In genomic region chr10:97081621-97082235, GRCh38 we compare ENCODE assay signal across 1 cellular context.
TF ChIP-seq lines count a peak whose summit lies in the region.

No MANE protein-coding gene starts in this region.

TF ChIP-seq in HepG2, 621 proteins besides CTCF, POLR2A, EP300 and RAD21 (continued from another document and continues in another):
- TF ChIP-seq SNAPC4 (CRISPR knock-in tag; IDR thresholded peaks at IDR 0.05): 0 out of 2 replicates have a peak, but pooled peaks have one; percentile 67
- peak; percentile 83 for TF ChIP-seq ZNF329 (CRISPR knock-in tag; IDR thresholded peaks at IDR 0.05; ENCODE audit: low read depth)
- TF ChIP-seq SNRNP70 (IDR thresholded peaks at IDR 0.05; ENCODE audit: low read depth, low read length): no peak
- TF ChIP-seq KDM5B (CRISPR knock-in tag; IDR thresholded peaks at IDR 0.05; ENCODE audit: borderline replicate concordance): peak; percentile 88; the same call in 1 of the 2 replicates
- TF ChIP-seq BHLHE40 (IDR thresholded peaks at IDR 0.05; ENCODE audit: low read length): no peak
- TF ChIP-seq ZSCAN25 (CRISPR knock-in tag; IDR thresholded peaks at IDR 0.05): peak; percentile 77; the same call in 1 of the 2 replicates
- no peak for TF ChIP-seq CHCHD3 (CRISPR knock-in tag; IDR thresholded peaks at IDR 0.05)
- TF ChIP-seq ZNF343 (CRISPR knock-in tag; IDR thresholded peaks at IDR 0.05): no peak
- no peak for TF ChIP-seq TERF1 (CRISPR knock-in tag; IDR thresholded peaks at IDR 0.05)
- 0 out of 2 replicates have a peak, but pooled peaks have one; percentile 61 for TF ChIP-seq ZNF619 (CRISPR knock-in tag; IDR thresholded peaks at IDR 0.05)
- 0 out of 2 replicates have a peak, but pooled peaks have one; percentile 27 for TF ChIP-seq KDM1A (CRISPR knock-in tag; IDR thresholded peaks at IDR 0.05)
- no peak for TF ChIP-seq ZNF720 (CRISPR knock-in tag; IDR thresholded peaks at IDR 0.05)
- TF ChIP-seq GABPB1 (CRISPR knock-in tag; IDR thresholded peaks at IDR 0.05): peak; percentile 49; the same call in 1 of the 2 replicates
- peak; percentile 98 for TF ChIP-seq ATF6 (CRISPR knock-in tag; conservative IDR thresholded peaks at IDR 0.05)
- no peak; the same call in 1 of the 2 replicates for TF ChIP-seq ZNF770 (CRISPR knock-in tag; IDR thresholded peaks at IDR 0.05)
- peak; percentile 98 for TF ChIP-seq DBP (CRISPR knock-in tag; IDR thresholded peaks at IDR 0.05; ENCODE audit: not compliant biosample characterization)
- TF ChIP-seq ZNF362 (CRISPR knock-in tag; IDR thresholded peaks at IDR 0.05; ENCODE audit: borderline replicate concordance): no peak
- TF ChIP-seq EEA1 (CRISPR knock-in tag; IDR thresholded peaks at IDR 0.05; ENCODE audit: borderline replicate concordance): peak; percentile 92; the same call in 1 of the 2 replicates
- TF ChIP-seq KDM6A (CRISPR knock-in tag; IDR thresholded peaks at IDR 0.05; ENCODE audit: low read depth): no peak
- TF ChIP-seq MAZ (IDR thresholded peaks at IDR 0.05; ENCODE audit: borderline replicate concordance, low read depth, low read length): no peak
- peak; percentile 80 for TF ChIP-seq MAZ (CRISPR knock-in tag; IDR thresholded peaks at IDR 0.05; ENCODE audit: low read depth)
- TF ChIP-seq SMARCE1 (IDR thresholded peaks at IDR 0.05; ENCODE audit: borderline replicate concordance): no peak
- no peak for TF ChIP-seq MBD4 (IDR thresholded peaks at IDR 0.05; ENCODE audit: borderline replicate concordance, low read length)
- no peak for TF ChIP-seq POGZ (CRISPR knock-in tag; IDR thresholded peaks at IDR 0.05)
- TF ChIP-seq PHF5A (CRISPR knock-in tag; IDR thresholded peaks at IDR 0.05; ENCODE audit: low read depth, unreplicated experiment): no peak
- peak; percentile 90 for TF ChIP-seq ZNF296 (CRISPR knock-in tag; conservative IDR thresholded peaks at IDR 0.05)
- TF ChIP-seq ZNF609 (CRISPR knock-in tag; IDR thresholded peaks at IDR 0.05; ENCODE audit: borderline replicate concordance): no peak
- TF ChIP-seq ZNF768 (CRISPR knock-in tag; IDR thresholded peaks at IDR 0.05): 0 out of 2 replicates have a peak, but pooled peaks have one; percentile 56
- no peak for TF ChIP-seq EZH2 (conservative IDR thresholded peaks at IDR 0.05; ENCODE audit: low read depth, low read length)
- TF ChIP-seq STAG1 (CRISPR knock-in tag; IDR thresholded peaks at IDR 0.05): peak; percentile 71
- peak; percentile 94 for TF ChIP-seq GLMP (CRISPR knock-in tag; IDR thresholded peaks at IDR 0.05; ENCODE audit: borderline replicate concordance)
- no peak for TF ChIP-seq TCF7 (IDR thresholded peaks at IDR 0.05; ENCODE audit: low read depth)
- peak; percentile 98 for TF ChIP-seq ZBTB44 (CRISPR knock-in tag; IDR thresholded peaks at IDR 0.05)
- TF ChIP-seq SP140L (CRISPR knock-in tag; IDR thresholded peaks at IDR 0.05; ENCODE audit: borderline replicate concordance): peak; percentile 99; the same call in 1 of the 2 replicates
- TF ChIP-seq ZNF224 (CRISPR knock-in tag; IDR thresholded peaks at IDR 0.05): 0 out of 2 replicates have a peak, but pooled peaks have one; percentile 67
- no peak for TF ChIP-seq GMEB1 (CRISPR knock-in tag; IDR thresholded peaks at IDR 0.05; ENCODE audit: borderline replicate concordance)
